20 cellular contexts compared by ENCODE assay signal in genomic region chr16:85188822-85189672, GRCh38.
"Had no signal": no experiment of that assay in that cellular context is flagged by ENCODE, and none has a peak within 500 bp of the region (broad histone marks: within the 10 kb centered on the region; RNA-seq: fewer than 3 reads in every experiment).

No MANE protein-coding gene starts in this region.

- ATAC-seq: activated CD4-positive, alpha-beta T cell treated with anti-CD3 and anti-CD28 coated beads for 36 hours; effector memory CD8-positive, alpha-beta T cell; heart right ventricle; left ventricle myocardium superior had no signal

- DNase-seq: activated CD4-positive, alpha-beta memory T cell treated with anti-CD3 and anti-CD28 coated beads, Interleukin-2, amount 10 ng/mL, durations not matched to agents 7 days and 5 days; activated CD4-positive, alpha-beta T cell treated with anti-CD3 and anti-CD28 coated beads for 36 hours; activated CD8-positive, alpha-beta memory T cell treated with anti-CD3 and anti-CD28 coated beads, Interleukin-2, amount 50 U/mL, for 48 hours; activated naive CD4-positive, alpha-beta T cell treated with anti-CD3 and anti-CD28 coated beads for 36 hours; cortex of kidney; effector memory CD8-positive, alpha-beta T cell; foreskin fibroblast; heart right ventricle; left ventricle myocardium superior; ovary; retina; stimulated activated CD4-positive, alpha-beta T cell treated with anti-CD3 and anti-CD28 coated beads, Interleukin-15, amount 100 ng/mL, for 24 hours; stimulated activated CD4-positive, alpha-beta T cell treated with anti-CD3 and anti-CD28 coated beads, Interleukin-4, amount 100 ng/mL, for 24 hours; T-helper 9 cell; upper lobe of right lung had no signal

- H3K27ac ChIP-seq: ovary, upper lobe of right lung, VCaP had no signal

- H3K36me3 ChIP-seq: ovary, upper lobe of right lung had no signal

- H3K27ac Mint-ChIP-seq: activated CD4-positive, alpha-beta memory T cell treated with anti-CD3 and anti-CD28 coated beads, Interleukin-2, amount 10 ng/mL, durations not matched to agents 7 days and 5 days; activated CD4-positive, alpha-beta T cell treated with anti-CD3 and anti-CD28 coated beads for 36 hours; activated naive CD4-positive, alpha-beta T cell treated with anti-CD3 and anti-CD28 coated beads for 36 hours; activated T-helper 1 cell treated with anti-CD3 and anti-CD28 coated beads, Interleukin-12 subunit alpha, Interleukin-12 subunit beta, Interleukin-2, Interleukin-4 antibody, amounts not matched to agents 30 ng/mL and 10 ng/mL and 1 ng/mL, durations not matched to agents 14 hours and 24 hours and 36 hours; effector memory CD8-positive, alpha-beta T cell; stimulated activated naive CD8-positive, alpha-beta T cell treated with anti-CD3 and anti-CD28 coated beads, Interleukin-15, Interleukin-2, amounts not matched to agents 100 ng/mL and 50 ng/mL, for 24 hours had no signal

- H3K4me3 ChIP-seq: heart right ventricle, ovary, upper lobe of right lung had no signal

- H3K4me3 Mint-ChIP-seq: activated CD4-positive, alpha-beta memory T cell treated with anti-CD3 and anti-CD28 coated beads, Interleukin-2, amount 10 ng/mL, durations not matched to agents 7 days and 5 days; activated CD4-positive, alpha-beta T cell treated with anti-CD3 and anti-CD28 coated beads for 36 hours; activated naive CD4-positive, alpha-beta T cell treated with anti-CD3 and anti-CD28 coated beads for 36 hours; activated T-helper 1 cell treated with anti-CD3 and anti-CD28 coated beads, Interleukin-12 subunit alpha, Interleukin-12 subunit beta, Interleukin-2, Interleukin-4 antibody, amounts not matched to agents 30 ng/mL and 10 ng/mL and 1 ng/mL, durations not matched to agents 14 hours and 24 hours and 36 hours; central memory CD8-positive, alpha-beta T cell; effector memory CD8-positive, alpha-beta T cell; neural crest cell; stimulated activated naive CD8-positive, alpha-beta T cell treated with anti-CD3 and anti-CD28 coated beads, Interleukin-15, Interleukin-2, amounts not matched to agents 100 ng/mL and 50 ng/mL, for 24 hours had no signal

- H3K27me3 ChIP-seq: heart right ventricle, ovary, upper lobe of right lung had no signal

- H3K9me3 ChIP-seq: ovary had no signal

- H3K4me1 Mint-ChIP-seq: activated CD4-positive, alpha-beta memory T cell treated with anti-CD3 and anti-CD28 coated beads, Interleukin-2, amount 10 ng/mL, durations not matched to agents 7 days and 5 days; activated CD4-positive, alpha-beta T cell treated with anti-CD3 and anti-CD28 coated beads for 36 hours; central memory CD8-positive, alpha-beta T cell had no signal

- H3K27me3 Mint-ChIP-seq: activated CD4-positive, alpha-beta T cell treated with anti-CD3 and anti-CD28 coated beads for 36 hours had no signal
